In genomic region chr15:27341780-27342343, GRCh38 we compare ENCODE assay signal across 3 cellular contexts.
A peak's percentile ranks its signal among the peaks of the same experiment; 100 is the strongest.
TF ChIP-seq lines count a peak whose summit lies in the region.

No MANE protein-coding gene starts in this region.

TF ChIP-seq in GM23338, 12 proteins besides CTCF, POLR2A, EP300 and RAD21:
- TF ChIP-seq CREB1 (CRISPR knock-in tag; IDR thresholded peaks at IDR 0.05; ENCODE audit: low read depth) = no peak
- TF ChIP-seq EZH2phosphoT487 (IDR thresholded peaks at IDR 0.05; ENCODE audit: unreplicated experiment) = no peak
- no peak for TF ChIP-seq ZNF462 (CRISPR knock-in tag; IDR thresholded peaks at IDR 0.05)
- no peak for TF ChIP-seq POLR2AphosphoS5 (IDR thresholded peaks at IDR 0.05; ENCODE audit: low read depth)

TF ChIP-seq in H1, 55 proteins besides CTCF, POLR2A, EP300 and RAD21:
- TF ChIP-seq CEBPB (IDR thresholded peaks at IDR 0.05; ENCODE audit: low read depth, low read length) = no peak
- no peak for TF ChIP-seq GTF2F1 (IDR thresholded peaks at IDR 0.05; ENCODE audit: borderline replicate concordance, low read depth, low read length)
- TF ChIP-seq HDAC2 (IDR thresholded peaks at IDR 0.05; ENCODE audit: borderline replicate concordance in 1 of 2, low read depth in 2 of 2, low read length in 2 of 2) = no peak
- no peak for TF ChIP-seq KDM1A (IDR thresholded peaks at IDR 0.05; ENCODE audit: borderline replicate concordance, low read length)
- no peak for TF ChIP-seq KDM5A (IDR thresholded peaks at IDR 0.05; ENCODE audit: low read length)
- no peak for TF ChIP-seq TEAD4 (IDR thresholded peaks at IDR 0.05; ENCODE audit: low read depth, low read length)
- TF ChIP-seq NANOG (IDR thresholded peaks at IDR 0.05; ENCODE audit: insufficient read depth, low read depth, low read length, poor library complexity, severe bottlenecking) = no peak

TF ChIP-seq in HepG2, 621 proteins besides CTCF, POLR2A, EP300 and RAD21:
- TF ChIP-seq ZXDC (CRISPR knock-in tag; IDR thresholded peaks at IDR 0.05) = no peak
- no peak for TF ChIP-seq BRD4 (CRISPR knock-in tag; IDR thresholded peaks at IDR 0.05)
- TF ChIP-seq ZNF232 (CRISPR knock-in tag; IDR thresholded peaks at IDR 0.05; ENCODE audit: borderline replicate concordance) = no peak
- TF ChIP-seq CREB1 (IDR thresholded peaks at IDR 0.05) = peak; percentile 63
- no peak for TF ChIP-seq CREB1 (CRISPR knock-in tag; IDR thresholded peaks at IDR 0.05)
- TF ChIP-seq HOMEZ (CRISPR knock-in tag; IDR thresholded peaks at IDR 0.05; ENCODE audit: low read depth) = no peak
- 0 out of 2 replicates have a peak, but pooled peaks have one; percentile 22 for TF ChIP-seq ZNF644 (CRISPR knock-in tag; IDR thresholded peaks at IDR 0.05; ENCODE audit: low read depth)
